Comparison of ENCODE assay signal across 9 cellular contexts in genomic region chr22:17370766-17371181, GRCh38. TPM values are rescaled to one million over a fixed set of nuclear protein-coding genes. Genes with fewer than 3 reads are reported as not detected.
A peak's percentile ranks its signal among the peaks of the same experiment; 100 is the strongest.
DNase-seq lines count a peak whose midpoint lies in the region; ATAC-seq, FAIRE-seq and TF ChIP-seq lines count a peak whose summit lies in the region.
"Had no signal": no experiment of that assay in that cellular context is flagged by ENCODE, and none has a peak within 500 bp of the region (broad histone marks: within the 10 kb centered on the region; RNA-seq: fewer than 3 reads in every experiment).

No MANE protein-coding gene starts in this region.

- no peak for ATAC-seq in HG03159 (IDR thresholded peaks at IDR 0.05; ENCODE audit: unreplicated experiment)
- no peak for ATAC-seq in GM18868 (IDR thresholded peaks at IDR 0.05; ENCODE audit: unreplicated experiment)

- H3K4me1 Mint-ChIP-seq in IgD-negative memory B cell, result peaks cover 12 to 28% (median 19%) of the 10 kb centered on the region in 3 donors
- H3K4me1 Mint-ChIP-seq in nephron progenitor cell, result peaks cover 65% of the 10 kb centered on the region

- no peaks in the 10 kb centered on the region for H3K9me3 ChIP-seq in H1 (ENCODE audit: insufficient read depth in 2 of 2, low read depth in 1 of 2, low read length in 1 of 2)

- TF ChIP-seq EP300 in H1 (IDR thresholded peaks at IDR 0.05; ENCODE audit: borderline replicate concordance in 1 of 2, low read depth in 2 of 2, low read length in 2 of 2), result no peak

- peak overlapping the region; percentile 82; the same call in 1 of the 2 replicates for H2BK12ac ChIP-seq in H1 (ENCODE audit: low read depth, low read length)

- no peak overlapping the region for H2BK20ac ChIP-seq in H1 (ENCODE audit: low read length)

- H2BK120ac ChIP-seq in H1 (replicated peaks; ENCODE audit: low read depth, low read length), result no peak overlapping the region

- peak overlapping the region; percentile 87 to 98 (median 88); a peak in 6 of 7 replicates for H3K9ac ChIP-seq in H1 (replicated peaks in 1 of 4; ENCODE audit: extremely low read depth in 1 of 4, low read depth in 3 of 4, low read length in 3 of 4)

- peak overlapping the region; percentile 82 to 92 (median 90) for H3K4me3 ChIP-seq in H1 (ENCODE audit: extremely low read depth in 1 of 4, insufficient read depth in 2 of 4, low read depth in 3 of 4, low read length in 4 of 4)

- no peak overlapping the region for H3K14ac ChIP-seq in H1 (ENCODE audit: insufficient read length)

- TF ChIP-seq POLR2A in H1 (IDR thresholded peaks at IDR 0.05; ENCODE audit: control extremely low read depth in 1 of 2, low read depth in 2 of 2, low read length in 2 of 2), result no peak

- no peaks in the 10 kb centered on the region for H3K27me3 ChIP-seq in H1 (replicated peaks in 1 of 4; ENCODE audit: control insufficient read depth in 3 of 4, extremely low read depth in 1 of 4, insufficient read depth in 3 of 4, low read length in 3 of 4)

- H3K79me2 ChIP-seq in H1 (ENCODE audit: control insufficient read depth in 1 of 2, insufficient read depth in 2 of 2, low read length in 2 of 2), result peaks cover 56 to 75% of the 10 kb centered on the region in 2 experiments

- FAIRE-seq in H1 (lab: Jason Lieb, UNC), result peak; percentile 82

- POLR2A ChIA-PET in H1 (lab: Charles Lee; ENCODE audit: partially characterized antibody), result interaction anchor here (0.6 to 4.5 kb wide), 17 partner anchors 9 to 199 kb away, joined by 3 to 41 read pairs (median 4); no protein-coding TSS in a partner anchor

- H3K18ac ChIP-seq in H1 (ENCODE audit: extremely low read depth, low read length), result no peak overlapping the region

- no peak overlapping the region for H4K91ac ChIP-seq in H1 (replicated peaks; ENCODE audit: insufficient read length, low read length)

- no peak overlapping the region for H2BK15ac ChIP-seq in H1 (ENCODE audit: low read length)

- H4K8ac ChIP-seq in H1 (ENCODE audit: extremely low read depth, insufficient read depth, low read length), result no peak overlapping the region

- H3K23me2 ChIP-seq in H1 (ENCODE audit: low read depth, low read length), result peaks cover 12% of the 10 kb centered on the region; the same call in 1 of the 2 replicates

- peak overlapping the region; percentile 75 for H2BK5ac ChIP-seq in H1 (ENCODE audit: low read depth, low read length)

- TF ChIP-seq RAD21 in H1 (IDR thresholded peaks at IDR 0.05 in 1 of 2, conservative IDR thresholded peaks at IDR 0.05 in 1 of 2; ENCODE audit: low read depth in 2 of 2, low read length in 2 of 2), result no peak

- H3K4me2 ChIP-seq in H1 (ENCODE audit: insufficient read depth in 1 of 2, low read depth in 2 of 2, low read length in 2 of 2), result peak overlapping the region; percentile 73 to 78

- H3K9me3 Mint-ChIP-seq in IgD-negative memory B cell (peaks cover 0 to 3% (median 0%) of the 10 kb centered on the region in 3 donors), nephron progenitor cell (no peaks in the 10 kb centered on the region)

- 2% methylated on average over 14 of the region's 15 CpGs; no CpG with 5 or more reads in 1 of the 2 experiments for WGBS in H1 (ENCODE audit: extremely low coverage in 1 of 2, insufficient coverage in 1 of 2, insufficient read length in 1 of 2, insufficient replicate concordance in 2 of 2, low coverage in 1 of 2, low lambda C conversion rate in 2 of 2, missing lambda C conversion rate in 1 of 2), 2 experiments

- peaks cover 59% of the 10 kb centered on the region for H3K27me3 Mint-ChIP-seq in IgD-negative memory B cell
- H3K27me3 Mint-ChIP-seq in nephron progenitor cell (ENCODE audit: low read depth, poor library complexity), result no peaks in the 10 kb centered on the region

- H4K20me1 ChIP-seq in H1 (replicated peaks in 1 of 2; ENCODE audit: control insufficient read depth in 1 of 2, insufficient read depth in 2 of 2, low read length in 2 of 2), result peaks cover 3 to 8% of the 10 kb centered on the region in 2 experiments

- DNase-seq in Ammon's horn (ENCODE audit: low spot score), result peak; percentile 9
- DNase-seq in H1 (ENCODE audit: low read depth in 1 of 2, low spot score in 2 of 2), result no peak
- DNase-seq in nephron progenitor cell, result no peak
- DNase-seq in activated effector memory CD4-positive, alpha-beta T cell treated with Interleukin-2 at 50 U/mL for 16 hours, result no peak
- DNase-seq in SK-N-DZ (ENCODE audit: low spot score), result no peak
- DNase-seq: foreskin melanocyte had no signal

- TF ChIP-seq CTCF in H1 (IDR thresholded peaks at IDR 0.05; ENCODE audit: control extremely low read depth in 1 of 3, insufficient read depth in 1 of 3, low read depth in 1 of 3, low read length in 3 of 3), result no peak
- no peak for TF ChIP-seq CTCF in nephron progenitor cell (IDR thresholded peaks at IDR 0.05)

- peak overlapping the region; percentile 25; the same call in 1 of the 2 replicates for H3K27ac ChIP-seq in H1 (ENCODE audit: low read depth, low read length)

- H2AK5ac ChIP-seq in H1 (ENCODE audit: low read depth, low read length), result no peak overlapping the region

- 0 out of 8 replicates have a peak, but pooled peaks cover 0 to 7% (median 0%) of the 10 kb centered on the region in 4 experiments for H3K36me3 ChIP-seq in H1 (ENCODE audit: control insufficient read depth in 2 of 4, insufficient read depth in 4 of 4, low read length in 3 of 4)

- H3K4ac ChIP-seq in H1 (replicated peaks; ENCODE audit: insufficient read length, low read depth, low read length), result no peak overlapping the region

- H4K5ac ChIP-seq in H1 (ENCODE audit: insufficient read length, low read depth, low read length), result no peak overlapping the region

- CTCF ChIA-PET in H1 (lab: Charles Lee; ENCODE audit: partially characterized antibody), result interaction anchor here (0.8 to 1.5 kb wide), 4 partner anchors 48 to 199 kb away, joined by 3 to 7 read pairs (median 4); no protein-coding TSS in a partner anchor

- no peak overlapping the region for H3K23ac ChIP-seq in H1 (ENCODE audit: insufficient read length)

- H3K56ac ChIP-seq in H1 (replicated peaks; ENCODE audit: insufficient read length, low read depth, low read length), result no peak overlapping the region

- peaks cover 2% of the 10 kb centered on the region; the same call in 1 of the 2 replicates for H3K79me1 ChIP-seq in H1 (ENCODE audit: low read depth, low read length)

- H3K4me3 Mint-ChIP-seq in IgD-negative memory B cell (peak overlapping the region; percentile 62 to 83 (median 78)), nephron progenitor cell (peak overlapping the region; percentile 92)

- no peak overlapping the region for H2AFZ ChIP-seq in H1 (ENCODE audit: low read length)

- H3K36me3 Mint-ChIP-seq in IgD-negative memory B cell (peaks cover 2% of the 10 kb centered on the region), nephron progenitor cell (ENCODE audit: low read depth) (no peaks in the 10 kb centered on the region)

- H3K27ac Mint-ChIP-seq in IgD-negative memory B cell (no peak overlapping the region), nephron progenitor cell (peak overlapping the region; percentile 87)

- H3K4me1 ChIP-seq in H1 (replicated peaks in 1 of 4; ENCODE audit: control insufficient read depth in 3 of 4, insufficient read depth in 4 of 4, low read length in 3 of 4), result peaks cover 5 to 28% (median 14%) of the 10 kb centered on the region in 4 experiments

RNA-seq across cellular contexts. Expression of gene CECR2, which starts 1.5 kb away (rescaled TPM):
- polyA plus RNA-seq in IgD-negative memory B cell, result not detected
- 123 and 131 TPM in 2 replicates for total RNA-seq in H1 (2021; fragmentation: NEBNext Ultra II Directional; extraction: Animal tissue kit (Norgen Biotek cat#: 25700))
- 18.3 and 22.2 TPM in 2 replicates for polyA plus RNA-seq in H1 (2011; rRNA removed)
- 17.7 TPM for polyA plus RNA-seq in H1 (2011; cell fraction: cytosol; rRNA removed)
- polyA plus RNA-seq in H1 (2011; cell fraction: nucleus; rRNA removed), result 41.9 TPM
- polyA plus RNA-seq in H1 (2012, experiment 1 of 2), result 35.3 to 44.8 TPM (median 42.0 TPM) in 4 replicates
- polyA plus RNA-seq in H1 (2012, experiment 2 of 2), result 5.8 TPM
- 33.3 TPM for polyA plus RNA-seq in H1 (2013, experiment 1 of 2)
- 30.9 TPM for polyA plus RNA-seq in H1 (2013, experiment 2 of 2)
- 55.8 and 66.8 TPM in 2 replicates for polyA minus RNA-seq in H1 (2011; rRNA and poly(A)+ RNA removed)
- 60.4 TPM for polyA minus RNA-seq in H1 (2011; cell fraction: cytosol; rRNA and poly(A)+ RNA removed)
- 55.3 TPM for polyA minus RNA-seq in H1 (2011; cell fraction: nucleus; rRNA and poly(A)+ RNA removed)
- 4.3 and 5.3 TPM in 2 replicates for polyA plus RNA-seq in SK-N-DZ (2014; cell fraction: cytosol; rRNA removed)
- 4.5 and 9.2 TPM in 2 replicates for polyA plus RNA-seq in SK-N-DZ (2014; cell fraction: nucleus; rRNA removed)
